Comparison of ENCODE assay signal across 1 cellular context in genomic region chr12:106109168-106109910, GRCh38.
TF ChIP-seq lines count a peak whose summit lies in the region.

No MANE protein-coding gene starts in this region.

TF ChIP-seq in IMR-90, 13 proteins besides CTCF, POLR2A, EP300 and RAD21:
- no peak for TF ChIP-seq CHD1 (IDR thresholded peaks at IDR 0.05; ENCODE audit: low read depth, low read length)
- TF ChIP-seq FOS (IDR thresholded peaks at IDR 0.05; ENCODE audit: low read depth, low read length), result no peak
- TF ChIP-seq CEBPB (IDR thresholded peaks at IDR 0.05; ENCODE audit: low read depth, low read length), result peak; percentile 74
